In genomic region chr2:86105252-86105968, GRCh38 we compare ENCODE assay signal across 1 cellular context.
TF ChIP-seq lines count a peak whose summit lies in the region.

Gene POLR1A (minus strand): TSS chr2:86105886. CDS start chr2:86105776, 110 bp downstream.

TF ChIP-seq in HepG2, 621 proteins besides CTCF, POLR2A, EP300 and RAD21 (continued from another document and continues in another):
- TF ChIP-seq TEAD3 (CRISPR knock-in tag; optimal IDR thresholded peaks at IDR 0.05; ENCODE audit: borderline replicate concordance) (peak; percentile 55), KDM6A (CRISPR knock-in tag; IDR thresholded peaks at IDR 0.05; ENCODE audit: low read depth) (no peak), TFAP4 (IDR thresholded peaks at IDR 0.05; ENCODE audit: borderline replicate concordance, low read depth) (peak; percentile 7; the same call in 1 of the 2 replicates), ZBTB40 (IDR thresholded peaks at IDR 0.05) (no peak), ZBTB40 (CRISPR knock-in tag; IDR thresholded peaks at IDR 0.05) (no peak; the same call in 1 of the 2 replicates), ERF (CRISPR knock-in tag; IDR thresholded peaks at IDR 0.05) (no peak; the same call in 1 of the 2 replicates), ZSCAN20 (CRISPR knock-in tag; IDR thresholded peaks at IDR 0.05; ENCODE audit: borderline replicate concordance) (no peak), MYNN (CRISPR knock-in tag; IDR thresholded peaks at IDR 0.05; ENCODE audit: low read depth) (no peak), IRF1 (CRISPR knock-in tag; IDR thresholded peaks at IDR 0.05; ENCODE audit: low read depth) (no peak), SETDB1 (CRISPR knock-in tag; IDR thresholded peaks at IDR 0.05; ENCODE audit: borderline replicate concordance) (no peak), CSRNP2 (CRISPR knock-in tag; conservative IDR thresholded peaks at IDR 0.05; ENCODE audit: low read depth) (no peak), ZMYM2 (CRISPR knock-in tag; IDR thresholded peaks at IDR 0.05) (no peak), IRX3 (CRISPR knock-in tag; IDR thresholded peaks at IDR 0.05; ENCODE audit: borderline replicate concordance, low read depth) (no peak), SATB2 (CRISPR knock-in tag; IDR thresholded peaks at IDR 0.05) (no peak; the same call in 1 of the 2 replicates), ZNF558 (CRISPR knock-in tag; IDR thresholded peaks at IDR 0.05; ENCODE audit: borderline replicate concordance) (no peak), ATF7 (IDR thresholded peaks at IDR 0.05) (no peak), ATF7 (CRISPR knock-in tag; IDR thresholded peaks at IDR 0.05) (no peak), SIN3A (IDR thresholded peaks at IDR 0.05; ENCODE audit: borderline replicate concordance, low read depth, low read length) (no peak; the same call in 1 of the 2 replicates), ATF3 (CRISPR knock-in tag; IDR thresholded peaks at IDR 0.05) (no peak), ZNF446 (CRISPR knock-in tag; IDR thresholded peaks at IDR 0.05) (no peak), NCOA2 (CRISPR knock-in tag; IDR thresholded peaks at IDR 0.05) (no peak), SNAPC2 (CRISPR knock-in tag; IDR thresholded peaks at IDR 0.05) (no peak), TRIM22 (IDR thresholded peaks at IDR 0.05) (no peak), EZH2 (conservative IDR thresholded peaks at IDR 0.05; ENCODE audit: low read depth, low read length) (no peak), SUZ12 (IDR thresholded peaks at IDR 0.05; ENCODE audit: low read depth, low read length) (peak; percentile 99), ZNF138 (CRISPR knock-in tag; IDR thresholded peaks at IDR 0.05; ENCODE audit: low read depth) (no peak), ZSCAN21 (CRISPR knock-in tag; IDR thresholded peaks at IDR 0.05; ENCODE audit: borderline replicate concordance) (no peak), YY1 (IDR thresholded peaks at IDR 0.05; ENCODE audit: insufficient read depth, insufficient replicate concordance, low read depth, low read length) (peak; percentile 63), BRCA1 (CRISPR knock-in tag; IDR thresholded peaks at IDR 0.05) (0 out of 2 replicates have a peak, but pooled peaks have one; percentile 13), FOXK1 (CRISPR knock-in tag; IDR thresholded peaks at IDR 0.05; ENCODE audit: borderline replicate concordance, low read depth) (peak; percentile 24; the same call in 1 of the 2 replicates), JARID2 (CRISPR knock-in tag; IDR thresholded peaks at IDR 0.05; ENCODE audit: insufficient replicate concordance) (no peak), ATF7-NPFF (CRISPR knock-in tag; IDR thresholded peaks at IDR 0.05; ENCODE audit: low read depth) (no peak), POGZ (CRISPR knock-in tag; IDR thresholded peaks at IDR 0.05) (no peak), BCL3 (CRISPR knock-in tag; IDR thresholded peaks at IDR 0.05) (no peak), E2F1 (CRISPR knock-in tag; IDR thresholded peaks at IDR 0.05) (no peak), LBX2 (CRISPR knock-in tag; IDR thresholded peaks at IDR 0.05; ENCODE audit: borderline replicate concordance) (no peak), ZXDC (CRISPR knock-in tag; IDR thresholded peaks at IDR 0.05) (no peak), ZKSCAN5 (CRISPR knock-in tag; IDR thresholded peaks at IDR 0.05) (0 out of 2 replicates have a peak, but pooled peaks have one; percentile 31), LCORL (IDR thresholded peaks at IDR 0.05) (no peak), LCORL (CRISPR knock-in tag; IDR thresholded peaks at IDR 0.05) (no peak), YEATS2 (CRISPR knock-in tag; IDR thresholded peaks at IDR 0.05; ENCODE audit: borderline replicate concordance) (no peak), CENPBD1 (CRISPR knock-in tag; IDR thresholded peaks at IDR 0.05; ENCODE audit: borderline replicate concordance, low read depth) (no peak), DNMT3B (CRISPR knock-in tag; conservative IDR thresholded peaks at IDR 0.05) (no peak), ZNF790 (CRISPR knock-in tag; IDR thresholded peaks at IDR 0.05; ENCODE audit: borderline replicate concordance) (no peak), CHD4 (IDR thresholded peaks at IDR 0.05; ENCODE audit: borderline replicate concordance, low read length) (no peak)
